Comparison of ENCODE assay signal across 9 cellular contexts in genomic region chr6:135053433-135053832, GRCh38. TPM values are rescaled to one million over a fixed set of nuclear protein-coding genes. Genes with fewer than 3 reads are reported as not detected.
DNase-seq lines count a peak whose midpoint lies in the region; ATAC-seq and TF ChIP-seq lines count a peak whose summit lies in the region.
"Had no signal": no experiment of that assay in that cellular context is flagged by ENCODE, and none has a peak within 500 bp of the region (broad histone marks: within the 10 kb centered on the region; RNA-seq: fewer than 3 reads in every experiment).

No MANE protein-coding gene starts in this region.

- intact Hi-C loops in right lobe of liver (cut with DNase I): no loop called here
- intact Hi-C loops in vagina (cut with DNase I): no loop called here

- H3K4me3 ChIP-seq in adipocyte (ENCODE audit: low read length): peak overlapping the region; percentile 97
- H3K4me3 ChIP-seq in right lobe of liver: peak overlapping the region; percentile 77 to 85 (median 82)
- peak overlapping the region; percentile 59 to 76 for H3K4me3 ChIP-seq in vagina

- H3K9me3 ChIP-seq in adipocyte (ENCODE audit: control insufficient read depth, low read length) (no peaks in the 10 kb centered on the region), right lobe of liver (no peaks in the 10 kb centered on the region), vagina (no peaks in the 10 kb centered on the region)
- H3K9me3 ChIP-seq: thyroid gland had no signal

- no peaks in the 10 kb centered on the region for H3K27me3 Mint-ChIP-seq in stimulated activated naive CD8-positive, alpha-beta T cell treated with anti-CD3 and anti-CD28 coated beads, Interleukin-15, Interleukin-2, amounts not matched to agents 100 ng/mL and 50 ng/mL, for 24 hours

- DNase-seq in stimulated activated naive CD8-positive, alpha-beta T cell treated with anti-CD3 and anti-CD28 coated beads, Interleukin-15, Interleukin-2, amounts not matched to agents 100 U/mL and 50 U/mL, for 24 hours: no peak
- no peak for DNase-seq in adipocyte (ENCODE audit: low read depth)
- DNase-seq in right lobe of liver: no peak
- DNase-seq in vagina (ENCODE audit: extremely low spot score in 2 of 2): no peak
- no peak for DNase-seq in ecto neural progenitor cell (ENCODE audit: low spot score)
- no peak for DNase-seq in kidney tubule cell (ENCODE audit: low spot score)
- DNase-seq: thyroid gland had no signal

- H3K4me1 ChIP-seq in adipocyte (ENCODE audit: control insufficient read depth, insufficient read depth, low read length) (peaks cover 21% of the 10 kb centered on the region), right lobe of liver (peaks cover 0 to 17% (median 4%) of the 10 kb centered on the region in 4 donors), vagina (peaks cover 29% of the 10 kb centered on the region)

- H3K36me3 Mint-ChIP-seq in stimulated activated naive CD8-positive, alpha-beta T cell treated with anti-CD3 and anti-CD28 coated beads, Interleukin-15, Interleukin-2, amounts not matched to agents 100 ng/mL and 50 ng/mL, for 24 hours (ENCODE audit: low read depth): peaks cover 38% of the 10 kb centered on the region

- peak overlapping the region; percentile 98 for H3K27ac Mint-ChIP-seq in stimulated activated naive CD8-positive, alpha-beta T cell treated with anti-CD3 and anti-CD28 coated beads, Interleukin-15, Interleukin-2, amounts not matched to agents 100 ng/mL and 50 ng/mL, for 24 hours

- H3K36me3 ChIP-seq in adipocyte (ENCODE audit: control insufficient read depth, insufficient read depth, low read length, severe bottlenecking): peaks cover 16% of the 10 kb centered on the region
- no peaks in the 10 kb centered on the region for H3K36me3 ChIP-seq in right lobe of liver
- H3K36me3 ChIP-seq in vagina: peaks cover 0 to 7% of the 10 kb centered on the region in 2 donors

- no peak for TF ChIP-seq POLR2A in right lobe of liver (IDR thresholded peaks at IDR 0.05)
- no peak for TF ChIP-seq POLR2A in vagina (IDR thresholded peaks at IDR 0.05)

- H3K4me3 Mint-ChIP-seq in stimulated activated naive CD8-positive, alpha-beta T cell treated with anti-CD3 and anti-CD28 coated beads, Interleukin-15, Interleukin-2, amounts not matched to agents 100 ng/mL and 50 ng/mL, for 24 hours: peak overlapping the region; percentile 98

- TF ChIP-seq CTCF in right lobe of liver (IDR thresholded peaks at IDR 0.05) (no peak), vagina (IDR thresholded peaks at IDR 0.05) (no peak)

- 25% methylated on average over 2 of the region's 2 CpGs for WGBS in right lobe of liver (ENCODE audit: insufficient coverage, low coverage, low lambda C conversion rate, missing lambda C conversion rate)

- H3K27ac ChIP-seq in right lobe of liver (peak overlapping the region in 2 of 3 donors; percentile 84 to 87), vagina (no peak overlapping the region)

- peaks cover 39% of the 10 kb centered on the region for H3K4me1 Mint-ChIP-seq in stimulated activated naive CD8-positive, alpha-beta T cell treated with anti-CD3 and anti-CD28 coated beads, Interleukin-15, Interleukin-2, amounts not matched to agents 100 ng/mL and 50 ng/mL, for 24 hours (ENCODE audit: low read depth)

- H3K9ac ChIP-seq in adipocyte (ENCODE audit: low read length): peak overlapping the region; percentile 97

- H3K9me3 Mint-ChIP-seq in stimulated activated naive CD8-positive, alpha-beta T cell treated with anti-CD3 and anti-CD28 coated beads, Interleukin-15, Interleukin-2, amounts not matched to agents 100 ng/mL and 50 ng/mL, for 24 hours: no peaks in the 10 kb centered on the region

- no peak for ATAC-seq in stimulated activated naive CD8-positive, alpha-beta T cell treated with anti-CD3 and anti-CD28 coated beads, Interleukin-15, Interleukin-2, amounts not matched to agents 100 U/mL and 50 U/mL, for 24 hours
- no peak for ATAC-seq in right lobe of liver
- ATAC-seq in HG02610 (IDR thresholded peaks at IDR 0.05; ENCODE audit: unreplicated experiment): no peak

- H3K27me3 ChIP-seq in adipocyte (replicated peaks; ENCODE audit: control insufficient read depth, insufficient read depth, low read length) (no peaks in the 10 kb centered on the region), right lobe of liver (no peaks in the 10 kb centered on the region), vagina (no peaks in the 10 kb centered on the region)
- H3K27me3 ChIP-seq: thyroid gland had no signal

RNA-seq across cellular contexts. Expression of gene HBS1L, which starts 1.2 kb away (rescaled TPM):
- total RNA-seq in right lobe of liver (10 to 100 TPM; 31.8 to 47.2 (median 37.1) TPM), vagina (41.7 TPM)
